ENCODE assay signal across 8 cellular contexts in the genomic region with DNA sequence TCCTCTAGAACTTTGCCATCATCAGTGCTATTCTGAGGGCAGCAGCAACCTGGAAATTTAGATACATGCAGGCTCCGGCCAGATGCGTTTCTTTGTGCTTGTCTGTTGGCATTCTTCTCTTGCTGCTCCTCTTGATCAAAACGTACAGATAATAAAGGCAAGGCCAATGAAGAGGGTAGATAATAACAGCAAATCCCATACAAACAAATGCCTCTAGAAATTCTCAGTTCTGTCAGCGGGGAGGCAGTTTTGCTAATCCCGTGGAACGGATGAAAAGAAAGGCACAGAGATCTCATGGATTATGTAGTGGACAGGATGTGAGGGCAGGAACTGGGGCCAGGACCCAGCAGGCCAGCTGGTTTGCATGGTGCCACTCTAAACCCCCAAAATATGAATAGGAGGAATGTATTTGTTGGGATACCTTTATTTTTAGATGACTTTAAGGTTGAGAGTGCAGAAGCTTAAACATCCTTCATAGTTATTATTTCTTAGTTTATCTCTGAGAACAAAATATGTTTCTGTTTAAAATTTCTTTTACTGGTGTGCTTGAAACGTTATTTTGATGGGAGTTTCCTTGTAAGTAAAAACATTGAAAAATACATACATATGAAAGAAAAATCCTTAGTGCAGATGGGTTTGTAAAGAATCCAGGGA. TPM values are rescaled to one million over a fixed set of nuclear protein-coding genes. Genes with fewer than 3 reads are reported as not detected.
A peak's percentile ranks its signal among the peaks of the same experiment; 100 is the strongest.
DNase-seq lines count a peak whose midpoint lies in the region; FAIRE-seq and TF ChIP-seq lines count a peak whose summit lies in the region.

No MANE protein-coding gene starts in this region.

- no peak overlapping the region for H2AFZ ChIP-seq in keratinocyte (ENCODE audit: control insufficient read depth, low read length)

- H3K4me1 ChIP-seq in adrenal gland (replicated peaks in 1 of 2) (peaks cover 12 to 36% of the 10 kb centered on the region in 2 donors), keratinocyte (ENCODE audit: control insufficient read depth, extremely low read depth, insufficient read depth, low read length) (peaks cover 26% of the 10 kb centered on the region)

- H3K27me3 ChIP-seq in adrenal gland (no peaks in the 10 kb centered on the region), keratinocyte (ENCODE audit: control insufficient read depth, extremely low read depth, insufficient read depth, low read length) (no peaks in the 10 kb centered on the region)

- WGBS in adrenal gland, 4 donors: 7 to 11% (median 8%) methylated on average over 7 of the region's 7 CpGs

- H3K9ac ChIP-seq in keratinocyte (ENCODE audit: control insufficient read depth, extremely low read depth, insufficient read depth, low read length): peak overlapping the region; percentile 78

- no peaks in the 10 kb centered on the region for H4K20me1 ChIP-seq in keratinocyte (ENCODE audit: control insufficient read depth, extremely low read depth, insufficient read depth, low read length)

- peaks cover 83% of the 10 kb centered on the region for H3K79me2 ChIP-seq in keratinocyte (ENCODE audit: control insufficient read depth, insufficient read depth, low read length)

- FAIRE-seq in HTR-8/SVneo (lab: Jason Lieb, UNC) (no peak), keratinocyte (lab: Jason Lieb, UNC) (peak; percentile 56), D721Med (lab: Jason Lieb, UNC) (no peak)

- peak overlapping the region; percentile 79 for H3K4me3 ChIP-seq in AG10803 (ENCODE audit: low read length)
- H3K4me3 ChIP-seq in adrenal gland: peak overlapping the region; percentile 48 to 96 (median 73)
- H3K4me3 ChIP-seq in keratinocyte (ENCODE audit: control insufficient read depth in 2 of 3, extremely low read depth in 1 of 3, insufficient read depth in 2 of 3, low read depth in 1 of 3, low read length in 3 of 3): peak overlapping the region; percentile 82 to 91 (median 83)

- intact Hi-C loops in adrenal gland (cut with DNase I): loop anchor here (5.0 to 10.0 kb wide), 3 partner anchors 171 to 259 kb away; no protein-coding TSS in a partner anchor

- peak in 1 of 2 donors; percentile 1 for TF ChIP-seq POLR2A in adrenal gland (IDR thresholded peaks at IDR 0.05)

- dilution Hi-C loops in keratinocyte (cut with MboI; ENCODE audit: extremely low pct_ligation_motif_present, low sequenced_read_pairs): no loop called here

- H3K9me3 ChIP-seq in adrenal gland (replicated peaks in 1 of 3) (no peaks in the 10 kb centered on the region), keratinocyte (ENCODE audit: control insufficient read depth, low read depth, low read length) (no peaks in the 10 kb centered on the region)

- TF ChIP-seq CTCF in AG10803 (conservative IDR thresholded peaks at IDR 0.05; ENCODE audit: low read length) (no peak), adrenal gland (IDR thresholded peaks at IDR 0.05) (no peak), keratinocyte (optimal IDR thresholded peaks at IDR 0.05 in 1 of 3, IDR thresholded peaks at IDR 0.05 in 1 of 3, conservative IDR thresholded peaks at IDR 0.05 in 1 of 3; ENCODE audit: extremely low read depth in 1 of 3, insufficient read depth in 2 of 3, low read length in 3 of 3) (no peak), D721Med (IDR thresholded peaks at IDR 0.05; ENCODE audit: insufficient read depth, missing control alignments) (no peak)

- H3K36me3 ChIP-seq in adrenal gland (replicated peaks in 1 of 2) (no peaks in the 10 kb centered on the region), keratinocyte (ENCODE audit: control insufficient read depth in 2 of 2, extremely low read depth in 1 of 2, insufficient read depth in 2 of 2, low read length in 2 of 2) (no peaks in the 10 kb centered on the region)

- H3K4me2 ChIP-seq in keratinocyte (ENCODE audit: control insufficient read depth, extremely low read depth, insufficient read depth, low read depth, low read length): peak overlapping the region; percentile 92

- H3K9me1 ChIP-seq in keratinocyte (ENCODE audit: control insufficient read depth, extremely low read depth, insufficient read depth, low read length): no peaks in the 10 kb centered on the region

- DNase-seq in AG10803 (ENCODE audit: low read depth) (no peak), HTR-8/SVneo (ENCODE audit: insufficient read length, low spot score) (peak; percentile 27), adrenal gland (peak in 1 of 7 donors; percentile 27), keratinocyte (ENCODE audit: low read depth, low spot score) (no peak), COLO829 (ENCODE audit: low spot score) (no peak), D721Med (ENCODE audit: insufficient read length, low spot score) (no peak)
- no peak for DNase-seq in activated effector memory CD4-positive, alpha-beta T cell treated with anti-CD3 and anti-CD28 coated beads, Interleukin-2, amount 50 U/mL, for 16 hours

- H3K27ac ChIP-seq in adrenal gland: peak overlapping the region; percentile 49 to 86 (median 84)
- peak overlapping the region; percentile 67 for H3K27ac ChIP-seq in keratinocyte (ENCODE audit: control insufficient read depth, insufficient read depth, low read length)
- peak overlapping the region; percentile 45 for H3K27ac ChIP-seq in temporal lobe (ENCODE audit: low read depth, low read length)

RNA-seq across cellular contexts. Expression of gene ITSN1, which starts 1.5 kb away (rescaled TPM):
- total RNA-seq in adrenal gland: 10 to 100 TPM; 31.6 to 60.5 (median 42.4) TPM
- 10 to 100 TPM; 20.0 to 39.7 (median 34.7) TPM for polyA plus RNA-seq in adrenal gland
- 31.1 to 60.0 TPM (median 34.3 TPM) in 3 replicates for polyA plus RNA-seq in keratinocyte
- 33.0 TPM for polyA plus RNA-seq in keratinocyte (2011; ENCODE audit: low read depth)
- polyA plus RNA-seq in keratinocyte (2011; cell fraction: cytosol; rRNA removed): 28.0 and 30.8 TPM in 2 replicates
- polyA plus RNA-seq in keratinocyte (2011; cell fraction: nucleus; rRNA removed): 63.6 and 72.5 TPM in 2 replicates
- polyA plus RNA-seq in keratinocyte (2012; ENCODE audit: low replicate concordance): 12.9 and 34.1 TPM in 2 replicates
- polyA minus RNA-seq in keratinocyte: 29.6 to 60.4 TPM (median 43.4 TPM) in 3 replicates
- polyA minus RNA-seq in keratinocyte (2011; cell fraction: cytosol; rRNA and poly(A)+ RNA removed): 24.4 TPM
- 30.0 and 64.6 TPM in 2 replicates for polyA minus RNA-seq in keratinocyte (2011; cell fraction: nucleus; rRNA and poly(A)+ RNA removed)
- total RNA-seq in temporal lobe: 64.4 TPM

RNA-seq across cellular contexts. Expression of gene CRYZL1, which starts 2.2 kb away (rescaled TPM):
- total RNA-seq in adrenal gland (10 to 100 TPM; 14.0 to 37.4 (median 25.2) TPM), temporal lobe (45.5 TPM)
- polyA plus RNA-seq in adrenal gland (10 to 100 TPM; 35.8 to 69.5 (median 39.0) TPM), keratinocyte (34.5 to 48.9 TPM (median 35.7 TPM) in 3 replicates)
- 34.1 TPM for polyA plus RNA-seq in keratinocyte (2011; ENCODE audit: low read depth)
- polyA plus RNA-seq in keratinocyte (2011; cell fraction: cytosol; rRNA removed): 20.9 and 31.8 TPM in 2 replicates
- polyA plus RNA-seq in keratinocyte (2011; cell fraction: nucleus; rRNA removed): 51.0 and 67.5 TPM in 2 replicates
- polyA plus RNA-seq in keratinocyte (2012; ENCODE audit: low replicate concordance): 19.9 and 22.7 TPM in 2 replicates
- polyA minus RNA-seq in keratinocyte: 10.2 to 33.5 TPM (median 23.7 TPM) in 3 replicates
- 9.4 TPM for polyA minus RNA-seq in keratinocyte (2011; cell fraction: cytosol; rRNA and poly(A)+ RNA removed)
- polyA minus RNA-seq in keratinocyte (2011; cell fraction: nucleus; rRNA and poly(A)+ RNA removed): 23.1 and 33.2 TPM in 2 replicates

RNA-seq across cellular contexts. Expression of gene DONSON, which starts 55.3 kb away (rescaled TPM):
- total RNA-seq in adrenal gland (1 to 10 TPM; 3.3 to 7.7 (median 4.6) TPM), temporal lobe (19.9 TPM)
- polyA plus RNA-seq in adrenal gland (10 to 100 TPM in 2 of 3 donors, 1 to 10 TPM in 1; 8.2 to 34.3 (median 12.1) TPM), keratinocyte (9.9 to 17.0 TPM (median 12.7 TPM) in 3 replicates)
- polyA plus RNA-seq in keratinocyte (2011; ENCODE audit: low read depth): 3.9 TPM
- polyA plus RNA-seq in keratinocyte (2011; cell fraction: cytosol; rRNA removed): 6.1 and 10.4 TPM in 2 replicates
- polyA plus RNA-seq in keratinocyte (2011; cell fraction: nucleus; rRNA removed): 19.5 and 20.7 TPM in 2 replicates
- polyA plus RNA-seq in keratinocyte (2012; ENCODE audit: low replicate concordance): 10.5 and 12.4 TPM in 2 replicates
- polyA minus RNA-seq in keratinocyte: 2.8 to 11.2 TPM (median 4.1 TPM) in 3 replicates
- polyA minus RNA-seq in keratinocyte (2011; cell fraction: cytosol; rRNA and poly(A)+ RNA removed): 6.9 TPM
- polyA minus RNA-seq in keratinocyte (2011; cell fraction: nucleus; rRNA and poly(A)+ RNA removed): 3.5 and 7.4 TPM in 2 replicates
